In genomic region chr12:57151741-57152407, GRCh38 we compare ENCODE assay signal across 12 cellular contexts. TPM values are rescaled to one million over a fixed set of nuclear protein-coding genes. Genes with fewer than 3 reads are reported as not detected.
A peak's percentile ranks its signal among the peaks of the same experiment; 100 is the strongest.
DNase-seq lines count a peak whose midpoint lies in the region; ATAC-seq, FAIRE-seq and TF ChIP-seq lines count a peak whose summit lies in the region.
"Had no signal": no experiment of that assay in that cellular context is flagged by ENCODE, and none has a peak within 500 bp of the region (broad histone marks: within the 10 kb centered on the region; RNA-seq: fewer than 3 reads in every experiment).

No MANE protein-coding gene starts in this region.

- H3K4me1 ChIP-seq in IMR-90 (ENCODE audit: control insufficient read depth, insufficient read depth, low read length) (peaks cover 54% of the 10 kb centered on the region), HepG2 (ENCODE audit: insufficient read depth, low read length) (peaks cover 88% of the 10 kb centered on the region), tibial nerve (peaks cover 0 to 91% (median 66%) of the 10 kb centered on the region in 4 donors)

- peak overlapping the region; percentile 82 for H2AK9ac ChIP-seq in IMR-90 (replicated peaks; ENCODE audit: low read depth, low read length, poor library complexity)

- H3K9me3 ChIP-seq in IMR-90 (ENCODE audit: control insufficient read depth, insufficient read depth, low read length) (no peaks in the 10 kb centered on the region), HepG2 (ENCODE audit: low read length) (no peaks in the 10 kb centered on the region), tibial nerve (no peaks in the 10 kb centered on the region)

- peak overlapping the region; percentile 79; the same call in 1 of the 2 replicates for H3K23ac ChIP-seq in IMR-90 (ENCODE audit: low read depth, low read length)

- peak overlapping the region; percentile 87 for H3K4ac ChIP-seq in IMR-90 (ENCODE audit: low read depth, low read length)

- intact Hi-C loops in IMR-90 (cut with micrococcal nuclease): no loop called here
- intact Hi-C loops in HepG2 (cut with micrococcal nuclease; ENCODE audit: unreplicated experiment): no loop called here

- POLR2A ChIA-PET in IMR-90 (lab: Charles Lee; ENCODE audit: unreplicated experiment): no interaction called here
- POLR2A ChIA-PET in HepG2 (lab: Yijun Ruan, JAX): interaction anchor here (1.0 to 11.4 kb wide), 2 partner anchors 20 to 64 kb away, joined by 3 to 827 read pairs; partner anchors contain the start of genes LRP1 and NAB2

- H3K56ac ChIP-seq in IMR-90 (ENCODE audit: extremely low read depth, insufficient read depth, low read length): no peak overlapping the region

- H3K18ac ChIP-seq in IMR-90 (ENCODE audit: low read depth, low read length): peak overlapping the region; percentile 78

- peaks cover 45% of the 10 kb centered on the region for H3K9me1 ChIP-seq in IMR-90 (ENCODE audit: insufficient read depth, low read length)

- WGBS in IMR-90 (ENCODE audit: extremely low coverage in 2 of 2, insufficient read length in 1 of 2), 2 experiments: 21% methylated on average over 8 of the region's 14 CpGs; no CpG with 5 or more reads in 1 of the 2 experiments
- 98% methylated on average over 12 of the region's 14 CpGs for WGBS in HepG2 (ENCODE audit: low lambda C conversion rate)
- WGBS in tibial nerve, 2 donors: 53 to 54% methylated on average over 14 of the region's 14 CpGs

- H2AFZ ChIP-seq in IMR-90 (replicated peaks; ENCODE audit: low read length, poor library complexity) (peak overlapping the region; percentile 64), HepG2 (ENCODE audit: low read length) (no peak overlapping the region)

- H2BK20ac ChIP-seq in IMR-90 (ENCODE audit: low read depth, low read length): peak overlapping the region; percentile 30; the same call in 1 of the 2 replicates

- H3K14ac ChIP-seq in IMR-90 (replicated peaks; ENCODE audit: low read depth, low read length): peak overlapping the region; percentile 87

- TF ChIP-seq POLR2A in IMR-90 (IDR thresholded peaks at IDR 0.05; ENCODE audit: low read depth, low read length) (no peak), HepG2 (IDR thresholded peaks at IDR 0.05; ENCODE audit: insufficient read depth in 1 of 2, low read depth in 2 of 2, low read length in 2 of 2) (0 out of 4 replicates have a peak, but pooled peaks of 1 of the 2 experiments have one; percentile 18), tibial nerve (IDR thresholded peaks at IDR 0.05) (no peak)

- peak overlapping the region; percentile 72 for H4K91ac ChIP-seq in IMR-90 (ENCODE audit: insufficient read depth, low read depth, low read length)

- peak; percentile 43 for ATAC-seq in IMR-90 (ENCODE audit: low read depth)
- ATAC-seq in HepG2: no peak
- ATAC-seq in GM21367 (IDR thresholded peaks at IDR 0.05; ENCODE audit: unreplicated experiment): no peak

- no peak overlapping the region for H3K4me3 ChIP-seq in IMR-90 (ENCODE audit: insufficient read depth, low read depth, low read length)
- no peak overlapping the region for H3K4me3 ChIP-seq in HepG2 (replicated peaks in 1 of 3; ENCODE audit: insufficient read depth in 1 of 3, low read depth in 2 of 3, low read length in 3 of 3)
- H3K4me3 ChIP-seq in tibial nerve: no peak overlapping the region

- no peak for FAIRE-seq in HepG2 (lab: Jason Lieb, UNC)

- H3K36me3 ChIP-seq in IMR-90 (ENCODE audit: control insufficient read depth, insufficient read depth, low read length): peaks cover 70% of the 10 kb centered on the region
- H3K36me3 ChIP-seq in HepG2 (replicated peaks in 1 of 2; ENCODE audit: control insufficient read depth in 1 of 2, insufficient read depth in 2 of 2, low read length in 2 of 2): peaks cover 34 to 35% of the 10 kb centered on the region in 2 experiments; a peak in 4 of 5 replicates
- H3K36me3 ChIP-seq in tibial nerve: peaks cover 0 to 54% (median 0%) of the 10 kb centered on the region in 3 donors

- BruUV-seq in IMR-90 (replicated peaks; lab: Mats Ljungman, UMichigan): no TSS peak
- no TSS peak for BruUV-seq in HepG2 (replicated peaks; lab: Mats Ljungman, UMichigan)

- H3K9ac ChIP-seq in IMR-90 (ENCODE audit: low read depth, low read length): peak overlapping the region; percentile 10
- no peak overlapping the region for H3K9ac ChIP-seq in HepG2 (ENCODE audit: insufficient read depth, low read depth, low read length)

- peak overlapping the region; percentile 66; the same call in 1 of the 2 replicates for H2BK120ac ChIP-seq in IMR-90 (ENCODE audit: low read depth, low read length)

- H4K5ac ChIP-seq in IMR-90 (ENCODE audit: low read depth, low read length): peak overlapping the region; percentile 72

- peak overlapping the region; percentile 94 for H2AK5ac ChIP-seq in IMR-90 (ENCODE audit: low read depth, low read length)

- H3K79me1 ChIP-seq in IMR-90 (ENCODE audit: low read depth in 1 of 2, low read length in 2 of 2): peaks cover 40 to 94% of the 10 kb centered on the region in 2 experiments

- TF ChIP-seq CTCF in IMR-90 (conservative IDR thresholded peaks at IDR 0.05; ENCODE audit: low read depth, low read length): no peak
- TF ChIP-seq CTCF in HepG2 (CRISPR knock-in tag; IDR thresholded peaks at IDR 0.05): no peak
- no peak for TF ChIP-seq CTCF in tibial nerve (IDR thresholded peaks at IDR 0.05)

- H3K4me2 ChIP-seq in IMR-90 (ENCODE audit: low read depth, low read length) (peak overlapping the region; percentile 48), HepG2 (ENCODE audit: low read depth, low read length) (no peak overlapping the region)

- H4K20me1 ChIP-seq in IMR-90 (ENCODE audit: insufficient read depth, low read length): peaks cover 65% of the 10 kb centered on the region
- no peaks in the 10 kb centered on the region for H4K20me1 ChIP-seq in HepG2 (ENCODE audit: insufficient read depth, low read length)

- H4K8ac ChIP-seq in IMR-90 (ENCODE audit: low read depth in 2 of 2, low read length in 2 of 2): peak overlapping the region; percentile 51 to 53; a peak in 3 of 4 replicates

- TF ChIP-seq EP300 in HepG2 (IDR thresholded peaks at IDR 0.05; ENCODE audit: low read depth in 2 of 2, low read length in 2 of 2) (no peak), HepG2 (CRISPR knock-in tag; IDR thresholded peaks at IDR 0.05; ENCODE audit: borderline replicate concordance) (no peak), tibial nerve (IDR thresholded peaks at IDR 0.05) (peak in 1 of 2 donors; percentile 66)

- H2BK15ac ChIP-seq in IMR-90 (ENCODE audit: low read depth, low read length): peak overlapping the region; percentile 50; the same call in 1 of the 3 replicates

- peak; percentile 74 for DNase-seq in IMR-90
- peak; percentile 95 for DNase-seq in cerebellum (ENCODE audit: low spot score)
- DNase-seq in HepG2 (ENCODE audit: low spot score): no peak
- peak; percentile 69 to 71 for DNase-seq in tibial nerve (ENCODE audit: low spot score in 2 of 2)
- DNase-seq in ecto neural progenitor cell (ENCODE audit: low spot score): no peak
- no peak for DNase-seq in T-helper 2 cell
- DNase-seq in NCI-H1930 (lab: John Stamatoyannopoulos, UW): no peak
- DNase-seq: activated CD4-positive, alpha-beta T cell treated with anti-CD3 and anti-CD28 coated beads for 1 hour; NCI-H510A treated with DMSO at 0.1 percent for 48 hours; occipital lobe; stimulated activated naive CD4-positive, alpha-beta T cell treated with Interleukin-2 at 50 U/mL for 16 hours had no signal

- peak overlapping the region; percentile 74 for H2BK5ac ChIP-seq in IMR-90 (ENCODE audit: low read depth, low read length, poor library complexity, severe bottlenecking)

- TF ChIP-seq RAD21 in IMR-90 (IDR thresholded peaks at IDR 0.05; ENCODE audit: low read length) (no peak), HepG2 (CRISPR knock-in tag; IDR thresholded peaks at IDR 0.05) (no peak)

- H3K27me3 ChIP-seq in IMR-90 (ENCODE audit: control insufficient read depth, insufficient read depth, low read length) (no peaks in the 10 kb centered on the region), HepG2 (ENCODE audit: control insufficient read depth in 1 of 2, insufficient read depth in 2 of 2, low read length in 2 of 2) (no peaks in the 10 kb centered on the region), tibial nerve (no peaks in the 10 kb centered on the region)

- CTCF ChIA-PET in IMR-90 (lab: Yijun Ruan, JAX) (interaction anchor here (0.5 to 0.8 kb wide), 2 partner anchors 26 to 27 kb away, joined by 3 read pairs; no protein-coding TSS in a partner anchor), HepG2 (lab: Yijun Ruan, JAX; ENCODE audit: low intra/inter-chr PET ratio, low total read pairs) (no interaction called here)

- peaks cover 3% of the 10 kb centered on the region for H3K79me2 ChIP-seq in HepG2 (ENCODE audit: insufficient read depth, low read length)

- H3K27ac ChIP-seq in IMR-90 (ENCODE audit: insufficient read depth, low read length) (peak overlapping the region; percentile 81), HepG2 (ENCODE audit: extremely low read length, insufficient read depth, low read length) (no peak overlapping the region), tibial nerve (peak overlapping the region; percentile 48 to 87 (median 76))

- dilution Hi-C loops in IMR-90 (cut with HindIII; ENCODE audit: low sequenced_read_pairs, unreplicated experiment): no loop called here

- in situ Hi-C loops in IMR-90 (cut with MboI; ENCODE audit: low sequenced_read_pairs) (no loop called here), HepG2 (cut with HindIII; ENCODE audit: extremely low pct_ligation_motif_present, low pct_unique_long_range_greater_than_20kb) (no loop called here)

RNA-seq across cellular contexts. Expression of gene LRP1-AS, which starts 4.5 kb away (rescaled TPM):
- total RNA-seq in IMR-90 (2012; rRNA removed) (not detected in 2 replicates), cerebellum (not detected), HepG2 (2016; rRNA removed; fragmentation: Illumina TruSeq; extraction: Trizol) (not detected in 2 replicates), tibial nerve (not detected)
- polyA plus RNA-seq in IMR-90 (2012; rRNA removed) (not detected in 2 replicates), HepG2 (2011; rRNA removed) (0.20 TPM in 1 of 2 replicates, not detected in the other)
- polyA plus RNA-seq in IMR-90 (2012; cell fraction: cytosol; rRNA removed): not detected in 2 replicates
- not detected in 2 replicates for polyA plus RNA-seq in IMR-90 (2012; cell fraction: nucleus; rRNA removed; ENCODE audit: low replicate concordance)
- not detected in 2 replicates for total RNA-seq in HepG2 (2016; cell fraction: cytosol; rRNA removed; fragmentation: Illumina TruSeq; extraction: Trizol; ENCODE audit: low read depth)
- not detected in 2 replicates for total RNA-seq in HepG2 (2016; cell fraction: insoluble cytoplasmic fraction; rRNA removed; fragmentation: Illumina TruSeq; extraction: Trizol)
- not detected in 2 replicates for total RNA-seq in HepG2 (2016; cell fraction: membrane; rRNA removed; fragmentation: Illumina TruSeq; extraction: Trizol)
- total RNA-seq in HepG2 (2016; cell fraction: nucleus; rRNA removed; fragmentation: Illumina TruSeq; extraction: Trizol): not detected in 2 replicates
- not detected in 2 replicates for polyA plus RNA-seq in HepG2 (2011; cell fraction: cytosol; rRNA removed)
- polyA plus RNA-seq in HepG2 (2011; cell fraction: nucleus; rRNA removed): not detected in 2 replicates
- polyA plus RNA-seq in HepG2 (2012): not detected in 2 replicates
- not detected in 2 replicates for polyA plus RNA-seq in HepG2 (2016; cell fraction: cytosol; fragmentation: Illumina TruSeq; extraction: Trizol; ENCODE audit: low read depth)
- not detected in 2 replicates for polyA plus RNA-seq in HepG2 (2016; cell fraction: insoluble cytoplasmic fraction; fragmentation: Illumina TruSeq; extraction: Trizol; ENCODE audit: low read depth)
- polyA plus RNA-seq in HepG2 (2016; cell fraction: membrane; fragmentation: Illumina TruSeq; extraction: Trizol; ENCODE audit: low read depth): not detected in 2 replicates
- not detected in 2 replicates for polyA plus RNA-seq in HepG2 (2016; cell fraction: nucleus; fragmentation: Illumina TruSeq; extraction: Trizol; ENCODE audit: insufficient read depth, low read depth)
- polyA minus RNA-seq in HepG2 (2011; rRNA and poly(A)+ RNA removed; ENCODE audit: low replicate concordance): not detected in 2 replicates
- not detected in 2 replicates for polyA minus RNA-seq in HepG2 (2011; cell fraction: cytosol; rRNA and poly(A)+ RNA removed)
- not detected in 2 replicates for polyA minus RNA-seq in HepG2 (2011; cell fraction: nucleus; rRNA and poly(A)+ RNA removed)
- total RNA-seq: occipital lobe had no signal

RNA-seq across cellular contexts. Expression of gene LRP1, which starts 23.6 kb away (rescaled TPM):
- total RNA-seq in IMR-90 (2012; rRNA removed) (73.1 and 75.5 TPM in 2 replicates), cerebellum (109 TPM), HepG2 (2016; rRNA removed; fragmentation: Illumina TruSeq; extraction: Trizol) (14.7 and 16.5 TPM in 2 replicates), tibial nerve (100 to 1,000 TPM; 410 to 653 (median 527) TPM)
- polyA plus RNA-seq in IMR-90 (2012; rRNA removed) (142 and 155 TPM in 2 replicates), HepG2 (2011; rRNA removed) (30.8 and 33.6 TPM in 2 replicates)
- polyA plus RNA-seq in IMR-90 (2012; cell fraction: cytosol; rRNA removed): 119 and 250 TPM in 2 replicates
- polyA plus RNA-seq in IMR-90 (2012; cell fraction: nucleus; rRNA removed; ENCODE audit: low replicate concordance): 252 and 565 TPM in 2 replicates
- 7.0 and 7.1 TPM in 2 replicates for total RNA-seq in HepG2 (2016; cell fraction: cytosol; rRNA removed; fragmentation: Illumina TruSeq; extraction: Trizol; ENCODE audit: low read depth)
- total RNA-seq in HepG2 (2016; cell fraction: insoluble cytoplasmic fraction; rRNA removed; fragmentation: Illumina TruSeq; extraction: Trizol): 12.6 and 13.0 TPM in 2 replicates
- total RNA-seq in HepG2 (2016; cell fraction: membrane; rRNA removed; fragmentation: Illumina TruSeq; extraction: Trizol): 9.7 and 10.2 TPM in 2 replicates
- 47.7 and 58.7 TPM in 2 replicates for total RNA-seq in HepG2 (2016; cell fraction: nucleus; rRNA removed; fragmentation: Illumina TruSeq; extraction: Trizol)
- 30.4 and 39.0 TPM in 2 replicates for polyA plus RNA-seq in HepG2 (2011; cell fraction: cytosol; rRNA removed)
- 188 and 243 TPM in 2 replicates for polyA plus RNA-seq in HepG2 (2011; cell fraction: nucleus; rRNA removed)
- 92.4 and 98.3 TPM in 2 replicates for polyA plus RNA-seq in HepG2 (2012)
- polyA plus RNA-seq in HepG2 (2016; cell fraction: cytosol; fragmentation: Illumina TruSeq; extraction: Trizol; ENCODE audit: low read depth): 2.5 TPM in 2 replicates
- polyA plus RNA-seq in HepG2 (2016; cell fraction: insoluble cytoplasmic fraction; fragmentation: Illumina TruSeq; extraction: Trizol; ENCODE audit: low read depth): 11.6 and 18.1 TPM in 2 replicates
- 4.9 TPM in 2 replicates for polyA plus RNA-seq in HepG2 (2016; cell fraction: membrane; fragmentation: Illumina TruSeq; extraction: Trizol; ENCODE audit: low read depth)
- 95.2 and 99.3 TPM in 2 replicates for polyA plus RNA-seq in HepG2 (2016; cell fraction: nucleus; fragmentation: Illumina TruSeq; extraction: Trizol; ENCODE audit: insufficient read depth, low read depth)
- 6.6 and 218 TPM in 2 replicates for polyA minus RNA-seq in HepG2 (2011; rRNA and poly(A)+ RNA removed; ENCODE audit: low replicate concordance)
- polyA minus RNA-seq in HepG2 (2011; cell fraction: cytosol; rRNA and poly(A)+ RNA removed): 92.2 and 104 TPM in 2 replicates
- 85.0 and 102 TPM in 2 replicates for polyA minus RNA-seq in HepG2 (2011; cell fraction: nucleus; rRNA and poly(A)+ RNA removed)

RNA-seq across cellular contexts. Expression of gene STAT6, which starts 40.7 kb away (rescaled TPM):
- total RNA-seq in IMR-90 (2012; rRNA removed) (38.9 and 43.4 TPM in 2 replicates), cerebellum (7.6 TPM), HepG2 (2016; rRNA removed; fragmentation: Illumina TruSeq; extraction: Trizol) (19.4 and 28.0 TPM in 2 replicates), tibial nerve (100 to 1,000 TPM; 140 to 247 (median 183) TPM)
- polyA plus RNA-seq in IMR-90 (2012; rRNA removed) (88.8 and 96.9 TPM in 2 replicates), HepG2 (2011; rRNA removed) (62.2 and 68.7 TPM in 2 replicates)
- 44.8 and 69.4 TPM in 2 replicates for polyA plus RNA-seq in IMR-90 (2012; cell fraction: cytosol; rRNA removed)
- polyA plus RNA-seq in IMR-90 (2012; cell fraction: nucleus; rRNA removed; ENCODE audit: low replicate concordance): 334 and 370 TPM in 2 replicates
- total RNA-seq in HepG2 (2016; cell fraction: cytosol; rRNA removed; fragmentation: Illumina TruSeq; extraction: Trizol; ENCODE audit: low read depth): 6.8 and 8.2 TPM in 2 replicates
- total RNA-seq in HepG2 (2016; cell fraction: insoluble cytoplasmic fraction; rRNA removed; fragmentation: Illumina TruSeq; extraction: Trizol): 16.5 and 28.8 TPM in 2 replicates
- total RNA-seq in HepG2 (2016; cell fraction: membrane; rRNA removed; fragmentation: Illumina TruSeq; extraction: Trizol): 12.1 and 12.8 TPM in 2 replicates
- 25.5 and 33.3 TPM in 2 replicates for total RNA-seq in HepG2 (2016; cell fraction: nucleus; rRNA removed; fragmentation: Illumina TruSeq; extraction: Trizol)
- 28.2 and 38.4 TPM in 2 replicates for polyA plus RNA-seq in HepG2 (2011; cell fraction: cytosol; rRNA removed)
- polyA plus RNA-seq in HepG2 (2011; cell fraction: nucleus; rRNA removed): 203 and 258 TPM in 2 replicates
- 33.9 and 37.3 TPM in 2 replicates for polyA plus RNA-seq in HepG2 (2012)
- polyA plus RNA-seq in HepG2 (2016; cell fraction: cytosol; fragmentation: Illumina TruSeq; extraction: Trizol; ENCODE audit: low read depth): 3.4 and 3.9 TPM in 2 replicates
- polyA plus RNA-seq in HepG2 (2016; cell fraction: insoluble cytoplasmic fraction; fragmentation: Illumina TruSeq; extraction: Trizol; ENCODE audit: low read depth): 16.5 and 19.0 TPM in 2 replicates
- 8.0 and 8.1 TPM in 2 replicates for polyA plus RNA-seq in HepG2 (2016; cell fraction: membrane; fragmentation: Illumina TruSeq; extraction: Trizol; ENCODE audit: low read depth)
- 87.2 and 88.4 TPM in 2 replicates for polyA plus RNA-seq in HepG2 (2016; cell fraction: nucleus; fragmentation: Illumina TruSeq; extraction: Trizol; ENCODE audit: insufficient read depth, low read depth)
- polyA minus RNA-seq in HepG2 (2011; rRNA and poly(A)+ RNA removed; ENCODE audit: low replicate concordance): 65.8 and 169 TPM in 2 replicates
- 16.4 and 22.5 TPM in 2 replicates for polyA minus RNA-seq in HepG2 (2011; cell fraction: cytosol; rRNA and poly(A)+ RNA removed)
- polyA minus RNA-seq in HepG2 (2011; cell fraction: nucleus; rRNA and poly(A)+ RNA removed): 34.6 and 43.3 TPM in 2 replicates

Comparison
In these comparisons a context has a peak if more than half of its experiments do, and no peak if none do; other contexts are left out.
1. DNase-seq: peak in IMR-90 (single experiment), cerebellum (single experiment) and tibial nerve (2 of 2); none in HepG2 (single experiment), ecto neural progenitor cell (single experiment), T-helper 2 cell (0 of 5) and NCI-H1930 (0 of 2).